Comparison of ENCODE assay signal across 8 cellular contexts in the genomic region with DNA sequence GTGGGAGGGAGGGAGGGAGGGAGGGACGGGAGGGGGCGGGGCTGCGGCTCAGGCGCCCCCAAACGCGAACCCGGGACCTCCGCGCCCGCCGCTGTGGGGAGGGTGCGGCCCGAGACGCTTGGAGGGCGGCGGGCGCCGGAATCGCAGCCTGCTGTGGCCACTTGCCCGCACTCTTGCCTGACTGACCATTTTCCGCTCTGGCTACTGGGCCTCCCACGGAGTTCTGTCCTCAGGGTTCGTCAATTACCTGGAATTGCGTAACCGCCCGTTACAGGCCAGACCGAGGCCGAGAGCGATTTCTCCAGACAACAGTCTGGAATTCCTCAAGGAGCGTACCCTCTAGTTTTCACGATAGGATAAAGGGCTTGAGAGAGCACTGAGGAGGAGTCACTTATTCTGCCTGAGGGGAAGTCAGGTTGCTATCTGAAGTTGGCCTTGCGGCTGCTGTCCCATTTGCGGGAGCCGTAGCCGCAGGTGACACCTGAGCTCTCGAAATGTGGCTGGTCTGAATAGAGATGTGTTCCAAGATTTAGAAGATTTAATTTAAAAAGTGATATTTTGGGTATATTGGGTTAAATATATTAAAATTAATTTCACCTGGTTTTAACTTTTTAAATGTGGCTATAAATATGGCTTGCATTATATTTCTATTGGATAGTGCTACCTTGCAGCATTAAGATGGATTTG. TPM values are rescaled to one million over a fixed set of nuclear protein-coding genes. Genes with fewer than 3 reads are reported as not detected.
A peak's percentile ranks its signal among the peaks of the same experiment; 100 is the strongest.
DNase-seq lines count a peak whose midpoint lies in the region; ATAC-seq and TF ChIP-seq lines count a peak whose summit lies in the region.

No MANE protein-coding gene starts in this region.

- ATAC-seq in GM18873 (IDR thresholded peaks at IDR 0.05; ENCODE audit: low FRiP score, unreplicated experiment): peak; percentile 32
- ATAC-seq in HG03342 (IDR thresholded peaks at IDR 0.05; ENCODE audit: unreplicated experiment): peak; percentile 42

- BruUV-seq in OCI-LY7 (replicated peaks; lab: Mats Ljungman, UMichigan): no TSS peak

- H3K4me3 ChIP-seq in BE2C (ENCODE audit: low read depth, low read length) (peak overlapping the region; percentile 65), OCI-LY7 (ENCODE audit: low read depth, low read length, poor library complexity, severe bottlenecking) (peak overlapping the region; percentile 75), colonic mucosa (peak overlapping the region; percentile 86), lower leg skin (ENCODE audit: low read depth, poor library complexity, severe bottlenecking) (peak overlapping the region; percentile 48), thymus (ENCODE audit: low read length) (peak overlapping the region; percentile 93)

- H3K4me2 ChIP-seq in OCI-LY7 (ENCODE audit: low read length): peak overlapping the region; percentile 100

- peak overlapping the region; percentile 100 for H2AFZ ChIP-seq in OCI-LY7 (ENCODE audit: low read length)

- H3K9ac ChIP-seq in colonic mucosa (ENCODE audit: low read depth in 2 of 2, low read length in 2 of 2): peak overlapping the region; percentile 78 to 96

- H3K27ac ChIP-seq in OCI-LY7 (ENCODE audit: low read depth, low read length, poor library complexity, severe bottlenecking) (no peak overlapping the region), colonic mucosa (peak overlapping the region; percentile 84), thymus (ENCODE audit: low read depth) (peak overlapping the region; percentile 87)

- H3K9me3 ChIP-seq in BE2C (no peaks in the 10 kb centered on the region), OCI-LY7 (ENCODE audit: low read length) (no peaks in the 10 kb centered on the region), colonic mucosa (no peaks in the 10 kb centered on the region), thymus (ENCODE audit: control insufficient read depth) (no peaks in the 10 kb centered on the region)

- no peak for TF ChIP-seq CTCF in BE2C (IDR thresholded peaks at IDR 0.05; ENCODE audit: low read depth, low read length)
- no peak for TF ChIP-seq CTCF in OCI-LY7 (conservative IDR thresholded peaks at IDR 0.05; ENCODE audit: low read length)
- no peak for TF ChIP-seq CTCF in colonic mucosa (IDR thresholded peaks at IDR 0.05)
- TF ChIP-seq CTCF in lower leg skin (IDR thresholded peaks at IDR 0.05): no peak
- no peak for TF ChIP-seq CTCF in GM10248 (IDR thresholded peaks at IDR 0.05; ENCODE audit: control extremely low read depth, extremely low read depth, low read depth, missing control alignments)

- intact Hi-C loops in OCI-LY7 (cut with micrococcal nuclease; ENCODE audit: unreplicated experiment): loop anchor here (5.0 kb wide), 1 partner anchor 154 kb away; no protein-coding TSS in a partner anchor
- intact Hi-C loops in colonic mucosa (cut with DNase I): no loop called here
- intact Hi-C loops in lower leg skin (cut with DNase I; ENCODE audit: low total_unique reads): no loop called here

- CTCF ChIA-PET in OCI-LY7 (lab: Charles Lee; ENCODE audit: unreplicated experiment) (no interaction called here), GM10248 (lab: Yijun Ruan, JAX) (no interaction called here)

- H3K27me3 ChIP-seq in BE2C (no peaks in the 10 kb centered on the region; the same call in 1 of the 2 replicates), colonic mucosa (no peaks in the 10 kb centered on the region), thymus (ENCODE audit: control insufficient read depth, insufficient read depth) (no peaks in the 10 kb centered on the region)

- no peaks in the 10 kb centered on the region for H3K79me2 ChIP-seq in OCI-LY7 (ENCODE audit: insufficient read depth, low read depth, low read length)

- H3K36me3 ChIP-seq in BE2C (no peaks in the 10 kb centered on the region), OCI-LY7 (ENCODE audit: insufficient read depth, low read length) (peaks cover 17% of the 10 kb centered on the region), colonic mucosa (no peaks in the 10 kb centered on the region), thymus (ENCODE audit: control insufficient read depth, insufficient read depth) (peaks cover 17% of the 10 kb centered on the region)

- no peaks in the 10 kb centered on the region for H4K20me1 ChIP-seq in OCI-LY7 (ENCODE audit: insufficient read depth, low read length)

- H3K4me1 ChIP-seq in BE2C (no peaks in the 10 kb centered on the region), OCI-LY7 (ENCODE audit: insufficient read depth, low read length, poor library complexity, severe bottlenecking) (peaks cover 11% of the 10 kb centered on the region), colonic mucosa (peaks cover 4% of the 10 kb centered on the region), thymus (ENCODE audit: control insufficient read depth, insufficient read depth, low read length) (peaks cover 18% of the 10 kb centered on the region)

- 2 to 4% methylated on average over 17 to 24 of the region's 36 CpGs for WGBS in lower leg skin, 2 donors
- whole genome bisulfite sequencing in thymus: 2% methylated on average over 35 of the region's 36 CpGs

- DNase-seq in BE2C (no peak), OCI-LY7 (ENCODE audit: low spot score) (no peak), colonic mucosa (peak; percentile 68), lower leg skin (ENCODE audit: low spot score in 2 of 2) (peak; percentile 60 to 90), GM10248 (ENCODE audit: extremely low spot score) (no peak)

- no peaks in the 10 kb centered on the region for H3K9me2 ChIP-seq in OCI-LY7 (ENCODE audit: insufficient read depth, low read length)

- POLR2A ChIA-PET in OCI-LY7 (lab: Charles Lee): no interaction called here
- POLR2A ChIA-PET in GM10248 (lab: Yijun Ruan, JAX): no interaction called here

- TF ChIP-seq POLR2A in lower leg skin (IDR thresholded peaks at IDR 0.05): no peak

RNA-seq across cellular contexts. Expression of a gene that starts 0.4 kb away (rescaled TPM):
- polyA plus RNA-seq in BE2C (2012; ENCODE audit: insufficient read depth, insufficient read length, low read depth): 5.9 TPM
- 11.8 and 21.2 TPM in 2 replicates for total RNA-seq in OCI-LY7 (2014; rRNA removed; shearing (Covaris generic))
- total RNA-seq in OCI-LY7 (2022) (10.6 and 11.1 TPM in 2 replicates), colonic mucosa (1 to 10 TPM; 7.4 TPM), lower leg skin (10 to 100 TPM in 3 of 4 donors, 1 to 10 TPM in 1; 7.8 to 14.1 (median 12.1) TPM)
- polyA plus RNA-seq in thymus: 8.1 TPM

Comparison
In these comparisons a context has a peak if more than half of its experiments do, and no peak if none do; other contexts are left out.
1. DNase-seq: peak in colonic mucosa (single experiment) and lower leg skin (2 of 2); none in BE2C (single experiment), OCI-LY7 (single experiment) and GM10248 (single experiment).
2. Peak in every context shown above with its lines, with median percentiles within 50 percentile points of each other: H3K4me3 ChIP-seq.